ENCODE assay signal across 8 cellular contexts in genomic region chr20:57390604-57391438, GRCh38. TPM values are rescaled to one million over a fixed set of nuclear protein-coding genes. Genes with fewer than 3 reads are reported as not detected.
DNase-seq lines count a peak whose midpoint lies in the region; ATAC-seq and TF ChIP-seq lines count a peak whose summit lies in the region.

Gene RBM38, plus strand, starts transcription at chr20:57391396. Its CDS starts 186 bp downstream, at chr20:57391582.

- peak within 1 kb of the TSS; percentile 92 for H3K4me3 Mint-ChIP-seq in activated T-helper 17 cell treated with anti-CD3 and anti-CD28 coated beads, Interleukin-2, amount 50 U/mL, for 72 hours
- H3K4me3 Mint-ChIP-seq in natural killer cell treated with Interleukin-12 subunit alpha and Interleukin-12 subunit beta and Interleukin-15 and Interleukin-18, amount 100 ng/mL, for 72 hours, result peak within 1 kb of the TSS; percentile 93

- H3K36me3 Mint-ChIP-seq in activated T-helper 17 cell treated with anti-CD3 and anti-CD28 coated beads, Interleukin-2, amount 50 U/mL, for 72 hours (ENCODE audit: low read depth), result peaks cover 41% of the 10 kb centered on the region
- peaks cover 5% of the 10 kb centered on the region for H3K36me3 Mint-ChIP-seq in natural killer cell treated with Interleukin-12 subunit alpha and Interleukin-12 subunit beta and Interleukin-15 and Interleukin-18, amount 100 ng/mL, for 72 hours

- peak within 1 kb of the TSS; percentile 89 for H3K27ac Mint-ChIP-seq in activated T-helper 17 cell treated with anti-CD3 and anti-CD28 coated beads, Interleukin-2, amount 50 U/mL, for 72 hours
- peak within 1 kb of the TSS; percentile 79 for H3K27ac Mint-ChIP-seq in natural killer cell treated with Interleukin-12 subunit alpha and Interleukin-12 subunit beta and Interleukin-15 and Interleukin-18, amount 100 ng/mL, for 72 hours

- peak within 1 kb of the TSS; percentile 99 for H3K4me2 ChIP-seq in BLaER1

- H3K27ac ChIP-seq in BLaER1, result peak within 1 kb of the TSS; percentile 96
- H3K27ac ChIP-seq in Peyer's patch, result peak within 1 kb of the TSS; percentile 86 to 98 (median 92)

- H3K27me3 Mint-ChIP-seq in activated T-helper 17 cell treated with anti-CD3 and anti-CD28 coated beads, Interleukin-2, amount 50 U/mL, for 72 hours, result no peaks in the 10 kb centered on the region
- no peaks in the 10 kb centered on the region for H3K27me3 Mint-ChIP-seq in natural killer cell treated with Interleukin-12 subunit alpha and Interleukin-12 subunit beta and Interleukin-15 and Interleukin-18, amount 100 ng/mL, for 72 hours

- peaks cover 37% of the 10 kb centered on the region for H3K36me3 ChIP-seq in BLaER1
- peaks cover 0 to 16% (median 0%) of the 10 kb centered on the region in 3 donors for H3K36me3 ChIP-seq in Peyer's patch

- no peaks in the 10 kb centered on the region for H3K27me3 ChIP-seq in BLaER1
- no peaks in the 10 kb centered on the region for H3K27me3 ChIP-seq in Peyer's patch

- H4K20me1 ChIP-seq in BLaER1, result peaks cover 39% of the 10 kb centered on the region

- H3K4me1 Mint-ChIP-seq in activated T-helper 17 cell treated with anti-CD3 and anti-CD28 coated beads, Interleukin-2, amount 50 U/mL, for 72 hours, result peaks cover 14% of the 10 kb centered on the region
- H3K4me1 Mint-ChIP-seq in natural killer cell treated with Interleukin-12 subunit alpha and Interleukin-12 subunit beta and Interleukin-15 and Interleukin-18, amount 100 ng/mL, for 72 hours (ENCODE audit: low read depth in 2 of 2), result peaks cover 34 to 44% of the 10 kb centered on the region in 2 donors

- no peaks in the 10 kb centered on the region for H3K9me3 Mint-ChIP-seq in activated T-helper 17 cell treated with anti-CD3 and anti-CD28 coated beads, Interleukin-2, amount 50 U/mL, for 72 hours
- H3K9me3 Mint-ChIP-seq in natural killer cell treated with Interleukin-12 subunit alpha and Interleukin-12 subunit beta and Interleukin-15 and Interleukin-18, amount 100 ng/mL, for 72 hours, result no peaks in the 10 kb centered on the region

- TF ChIP-seq POLR2A in Peyer's patch (IDR thresholded peaks at IDR 0.05), result no peak

- DNase-seq in Peyer's patch, result peak; percentile 77 to 88 (median 85)
- DNase-seq in fibroblast of peridontal ligament (ENCODE audit: extremely low read depth), result peak; percentile 31
- peak; percentile 84 for DNase-seq in natural killer cell treated with Interleukin-12 subunit alpha and Interleukin-12 subunit beta and Interleukin-15 and Interleukin-18, amount 100 ng/mL, for 72 hours (ENCODE audit: low spot score)
- peak; percentile 77 for DNase-seq in stimulated activated naive CD4-positive, alpha-beta T cell treated with Interleukin-2 at 50 U/mL for 16 hours (lab: John Stamatoyannopoulos, UW)

- H3K9me3 ChIP-seq in BLaER1, result no peaks in the 10 kb centered on the region
- no peaks in the 10 kb centered on the region for H3K9me3 ChIP-seq in Peyer's patch

- no peak for TF ChIP-seq CTCF in Peyer's patch (IDR thresholded peaks at IDR 0.05)

- H3K4me3 ChIP-seq in BLaER1 (peak within 1 kb of the TSS; percentile 97), Peyer's patch (peak within 1 kb of the TSS; percentile 87 to 96 (median 89))

- H3K9ac ChIP-seq in BLaER1, result peak within 1 kb of the TSS; percentile 97

- H3K4me1 ChIP-seq in BLaER1 (peaks cover 66% of the 10 kb centered on the region), Peyer's patch (peaks cover 0 to 46% (median 30%) of the 10 kb centered on the region in 4 donors)

- ATAC-seq in GM19043 (IDR thresholded peaks at IDR 0.05; ENCODE audit: low read depth, unreplicated experiment) (peak; percentile 36), HG03442 (IDR thresholded peaks at IDR 0.05; ENCODE audit: unreplicated experiment) (peak; percentile 42)
- peak; percentile 73 for ATAC-seq in activated T-helper 17 cell treated with anti-CD3 and anti-CD28 coated beads, Interleukin-2, amount 50 U/mL, for 72 hours (replicated peaks)
- peak; percentile 89 to 92 for ATAC-seq in natural killer cell treated with Interleukin-12 subunit alpha and Interleukin-12 subunit beta and Interleukin-15 and Interleukin-18, amount 100 ng/mL, for 72 hours

RNA-seq across cellular contexts. Expression of gene RBM38, which starts in this region (rescaled TPM):
- 10 to 100 TPM in 3 of 4 donors, 1 to 10 TPM in 1; 9.6 to 15.5 (median 12.8) TPM for total RNA-seq in Peyer's patch
- 10 to 100 TPM; 63.0 to 64.3 TPM for total RNA-seq in activated T-helper 17 cell treated with anti-CD3 and anti-CD28 coated beads, Interleukin-2, amount 50 U/mL, for 72 hours
- 10 to 100 TPM; 18.3 to 29.2 TPM for total RNA-seq in natural killer cell treated with Interleukin-12 subunit alpha and Interleukin-12 subunit beta and Interleukin-15 and Interleukin-18, amount 100 ng/mL, for 72 hours

Comparison
In these comparisons a context has a peak if more than half of its experiments do, and no peak if none do; other contexts are left out.
1. Peak in every context shown above with its lines: DNase-seq, ATAC-seq, H3K4me3 ChIP-seq and H3K27ac ChIP-seq.
2. ATAC-seq: peak in every context shown above with its lines; median percentile 90 in natural killer cell treated with Interleukin-12 subunit alpha and Interleukin-12 subunit beta and Interleukin-15 and Interleukin-18, amount 100 ng/mL, for 72 hours; 73 in activated T-helper 17 cell treated with anti-CD3 and anti-CD28 coated beads, Interleukin-2, amount 50 U/mL, for 72 hours; 42 in HG03442; 36 in GM19043.
3. DNase-seq: peak in every context shown above with its lines; median percentile 85 in Peyer's patch; 84 in natural killer cell treated with Interleukin-12 subunit alpha and Interleukin-12 subunit beta and Interleukin-15 and Interleukin-18, amount 100 ng/mL, for 72 hours; 77 in stimulated activated naive CD4-positive, alpha-beta T cell treated with Interleukin-2 at 50 U/mL for 16 hours; 31 in fibroblast of peridontal ligament.